Comparison of ENCODE assay signal across 12 cellular contexts in the genomic region with DNA sequence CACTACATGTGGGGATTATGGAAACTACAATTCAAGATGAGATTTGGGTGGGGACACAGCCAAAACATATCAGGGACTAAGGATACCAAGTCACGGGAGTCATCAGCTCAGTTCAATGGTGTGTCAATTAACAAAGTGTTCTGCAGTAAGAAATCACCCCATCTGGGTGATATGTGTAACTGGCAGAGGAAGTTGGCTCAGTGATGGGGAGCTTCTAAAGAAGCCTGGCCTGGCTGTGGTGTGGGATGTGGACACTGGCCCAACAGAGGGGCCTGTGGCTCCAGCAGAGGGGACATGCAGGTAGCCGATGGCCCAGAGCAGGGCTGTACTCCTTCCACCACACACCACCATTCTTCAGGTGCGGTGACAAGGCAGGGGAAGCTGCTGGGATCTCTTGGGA. TPM values are rescaled to one million over a fixed set of nuclear protein-coding genes. Genes with fewer than 3 reads are reported as not detected.
DNase-seq lines count a peak whose midpoint lies in the region; ATAC-seq and TF ChIP-seq lines count a peak whose summit lies in the region.
"Had no signal": no experiment of that assay in that cellular context is flagged by ENCODE, and none has a peak within 500 bp of the region (broad histone marks: within the 10 kb centered on the region; RNA-seq: fewer than 3 reads in every experiment).

No MANE protein-coding gene starts in this region.

- H4K8ac ChIP-seq in neuronal stem cell (ENCODE audit: low read depth, low read length), result no peak overlapping the region

- H3K4ac ChIP-seq in neuronal stem cell (ENCODE audit: low read length), result no peak overlapping the region

- peak overlapping the region in 9 of 11 experiments; percentile 6 to 76 (median 66); a peak in 14 of 22 replicates for H3K27ac ChIP-seq in BLaER1 treated with 17β-estradiol and CSF1 and Interleukin-3, amounts not matched to agents 10 nM and 100 nM
- H3K27ac ChIP-seq in HL-60 (replicated peaks), result peak overlapping the region; percentile 50
- H3K27ac ChIP-seq in neuronal stem cell (replicated peaks; ENCODE audit: low read length), result no peak overlapping the region

- H3K9me3 ChIP-seq in BLaER1 treated with 17β-estradiol and CSF1 and Interleukin-3, amounts not matched to agents 10 nM and 100 nM (replicated peaks in 1 of 11), result peaks cover 16 to 38% (median 21%) of the 10 kb centered on the region in 11 experiments
- no peaks in the 10 kb centered on the region for H3K9me3 ChIP-seq in neuronal stem cell (replicated peaks in 1 of 2; ENCODE audit: control insufficient read depth in 2 of 2, insufficient read depth in 1 of 2, low read depth in 1 of 2, low read length in 2 of 2)

- no peak overlapping the region for H2AFZ ChIP-seq in neuronal stem cell (ENCODE audit: low read length)

- H3K36me3 Mint-ChIP-seq in central memory CD8-positive, alpha-beta T cell (ENCODE audit: insufficient read depth), result no peaks in the 10 kb centered on the region

- no peaks in the 10 kb centered on the region for H3K9me3 Mint-ChIP-seq in central memory CD8-positive, alpha-beta T cell
- H3K9me3 Mint-ChIP-seq: CD4-positive, alpha-beta T cell had no signal

- H3K4me2 ChIP-seq in BLaER1 treated with 17β-estradiol and CSF1 and Interleukin-3, amounts not matched to agents 10 nM and 100 nM, result peak overlapping the region in 10 of 11 experiments; percentile 72 to 98 (median 95); a peak in 18 of 22 replicates
- H3K4me2 ChIP-seq in neuronal stem cell (ENCODE audit: insufficient read depth, low read length, poor library complexity, severe bottlenecking), result no peak overlapping the region

- no peak for TF ChIP-seq CTCF in HL-60 (IDR thresholded peaks at IDR 0.05; ENCODE audit: insufficient read depth, low read length)

- peaks cover 9% of the 10 kb centered on the region for H3K27me3 Mint-ChIP-seq in central memory CD8-positive, alpha-beta T cell

- no peaks in the 10 kb centered on the region for H3K79me1 ChIP-seq in neuronal stem cell (ENCODE audit: low read depth, low read length)

- peak overlapping the region in 1 of 11 experiments; percentile 53; a peak in 2 of 22 replicates for H3K9ac ChIP-seq in BLaER1 treated with 17β-estradiol and CSF1 and Interleukin-3, amounts not matched to agents 10 nM and 100 nM
- no peak overlapping the region for H3K9ac ChIP-seq in neuronal stem cell (ENCODE audit: low read depth, low read length, poor library complexity)

- no peak overlapping the region for H4K91ac ChIP-seq in neuronal stem cell (ENCODE audit: low read depth, low read length, poor library complexity)

- H3K4me1 ChIP-seq in BLaER1 treated with 17β-estradiol and CSF1 and Interleukin-3, amounts not matched to agents 10 nM and 100 nM, result peaks cover 39 to 100% (median 86%) of the 10 kb centered on the region in 10 experiments
- peaks cover 1 to 2% of the 10 kb centered on the region in 2 donors for H3K4me1 ChIP-seq in neuronal stem cell (ENCODE audit: control insufficient read depth in 2 of 2, insufficient read depth in 1 of 2, low read depth in 1 of 2, low read length in 2 of 2)

- no peaks in the 10 kb centered on the region for H4K20me1 ChIP-seq in BLaER1 treated with 17β-estradiol and CSF1 and Interleukin-3, amounts not matched to agents 10 nM and 100 nM

- H2BK5ac ChIP-seq in neuronal stem cell (ENCODE audit: low read length), result no peak overlapping the region

- H3K23ac ChIP-seq in neuronal stem cell (ENCODE audit: low read depth, low read length, poor library complexity), result no peak overlapping the region

- H3K4me1 Mint-ChIP-seq in central memory CD8-positive, alpha-beta T cell, result peaks cover 35% of the 10 kb centered on the region

- DNase-seq in HL-60 (ENCODE audit: low read depth in 1 of 2, low spot score in 1 of 2) (peak in 1 of 2 experiments; percentile 60), neuronal stem cell (ENCODE audit: low spot score) (no peak), CD1c-positive myeloid dendritic cell (ENCODE audit: extremely low spot score) (no peak), COR-L47 (lab: John Stamatoyannopoulos, UW) (no peak), midbrain (lab: John Stamatoyannopoulos, UW) (no peak)
- no peak for DNase-seq in central memory CD8-positive, alpha-beta T cell (ENCODE audit: low spot score in 2 of 2)
- DNase-seq: CD4-positive, alpha-beta T cell; H9; NCI-H1930; NCI-H69; SHP77 treated with DMSO at 0.1 percent for 48 hours had no signal

- no peak overlapping the region for H2BK120ac ChIP-seq in neuronal stem cell (ENCODE audit: low read depth, low read length)

- no peak overlapping the region for H2BK12ac ChIP-seq in neuronal stem cell (ENCODE audit: low read length)

- no peak overlapping the region for H2BK15ac ChIP-seq in neuronal stem cell (ENCODE audit: low read length)

- H3K18ac ChIP-seq in neuronal stem cell (ENCODE audit: low read length), result no peak overlapping the region

- no peak overlapping the region for H3K14ac ChIP-seq in neuronal stem cell (ENCODE audit: low read length)

- no peaks in the 10 kb centered on the region for H3K27me3 ChIP-seq in BLaER1 treated with 17β-estradiol and CSF1 and Interleukin-3, amounts not matched to agents 10 nM and 100 nM
- H3K27me3 ChIP-seq in HL-60 (ENCODE audit: insufficient read depth, poor library complexity, severe bottlenecking) (no peaks in the 10 kb centered on the region), neuronal stem cell (ENCODE audit: control insufficient read depth in 3 of 3, insufficient read depth in 3 of 3, low read depth in 1 of 3, low read length in 3 of 3) (peaks cover 0 to 17% (median 0%) of the 10 kb centered on the region in 3 experiments)

- H3K4me3 ChIP-seq in BLaER1 treated with 17β-estradiol and CSF1 and Interleukin-3, amounts not matched to agents 10 nM and 100 nM, result peak overlapping the region in 6 of 10 experiments; percentile 19 to 49 (median 36); a peak in 7 of 20 replicates
- H3K4me3 ChIP-seq in HL-60 (replicated peaks; ENCODE audit: insufficient read depth, low read length) (no peak overlapping the region), neuronal stem cell (ENCODE audit: low read length in 2 of 2) (no peak overlapping the region)

- peak overlapping the region; percentile 80 for H3K27ac Mint-ChIP-seq in central memory CD8-positive, alpha-beta T cell (ENCODE audit: low read depth)
- H3K27ac Mint-ChIP-seq: CD4-positive, alpha-beta T cell; H9 had no signal

- peak overlapping the region; percentile 15 for H2AK5ac ChIP-seq in neuronal stem cell (ENCODE audit: low read depth, low read length)

- WGBS in neuronal stem cell (ENCODE audit: extremely low coverage in 2 of 2, insufficient read length in 2 of 2, insufficient replicate concordance in 1 of 2), 2 donors, result no CpG with 5 or more reads among the region's 3 CpGs

- peaks cover 0 to 30% (median 18%) of the 10 kb centered on the region in 11 experiments; a peak in 14 of 22 replicates for H3K36me3 ChIP-seq in BLaER1 treated with 17β-estradiol and CSF1 and Interleukin-3, amounts not matched to agents 10 nM and 100 nM
- no peaks in the 10 kb centered on the region for H3K36me3 ChIP-seq in neuronal stem cell (replicated peaks in 1 of 2; ENCODE audit: control insufficient read depth in 2 of 2, insufficient read depth in 2 of 2, low read length in 2 of 2)

- H3K4me3 Mint-ChIP-seq in central memory CD8-positive, alpha-beta T cell, result peak overlapping the region; percentile 72
- H3K4me3 Mint-ChIP-seq: CD4-positive, alpha-beta T cell; H9 had no signal

- no peak for ATAC-seq in central memory CD8-positive, alpha-beta T cell (replicated peaks; ENCODE audit: extremely low read depth, poor library complexity, severe bottlenecking)

RNA-seq across cellular contexts. Expression of gene RPS6KA4, which starts 31.6 kb away (rescaled TPM):
- 5.7 TPM for polyA plus RNA-seq in neuronal stem cell (2013, experiment 1 of 2)
- 5.0 TPM for polyA plus RNA-seq in neuronal stem cell (2013, experiment 2 of 2)

RNA-seq across cellular contexts. Expression of gene CCDC88B, which starts 50.6 kb away (rescaled TPM):
- polyA plus RNA-seq in neuronal stem cell (2013, experiment 1 of 2), result 4.0 TPM
- polyA plus RNA-seq in neuronal stem cell (2013, experiment 2 of 2), result 4.5 TPM

Comparison
In these comparisons a context has a peak if more than half of its experiments do, and no peak if none do; other contexts are left out.
1. H3K4me3 ChIP-seq: peak in BLaER1 treated with 17β-estradiol and CSF1 and Interleukin-3, amounts not matched to agents 10 nM and 100 nM (6 of 10); none in HL-60 (single experiment) and neuronal stem cell (0 of 2).